17 cellular contexts compared by ENCODE assay signal in genomic region chr10:50286517-50286916, GRCh38.
DNase-seq lines count a peak whose midpoint lies in the region; ATAC-seq, FAIRE-seq and TF ChIP-seq lines count a peak whose summit lies in the region.
"Had no signal": no experiment of that assay in that cellular context is flagged by ENCODE, and none has a peak within 500 bp of the region (broad histone marks: within the 10 kb centered on the region; RNA-seq: fewer than 3 reads in every experiment).

No MANE protein-coding gene starts in this region.

- H3K4me3 ChIP-seq in AG04449 (ENCODE audit: low read depth, low read length), result no peak overlapping the region
- H3K4me3 ChIP-seq in astrocyte of the cerebellum (ENCODE audit: low read depth, low read length), result no peak overlapping the region
- H3K4me3 ChIP-seq: vagina had no signal

- in situ Hi-C loops in astrocyte of the cerebellum (cut with HindIII; ENCODE audit: low sequenced_read_pairs), result no loop called here

- CTCF ChIA-PET in AG04449 (lab: Yijun Ruan, JAX), result no interaction called here

- no peak for ATAC-seq in GM21737 (IDR thresholded peaks at IDR 0.05; ENCODE audit: unreplicated experiment)
- ATAC-seq: activated CD4-positive, alpha-beta T cell treated with anti-CD3 and anti-CD28 coated beads for 36 hours; esophagus mucosa had no signal

- POLR2A ChIA-PET in AG04449 (lab: Yijun Ruan, JAX), result no interaction called here

- DNase-seq in AG04449 (ENCODE audit: low read depth, low spot score) (peak; percentile 26), GM04503 (ENCODE audit: low read depth) (peak; percentile 86), astrocyte of the cerebellum (ENCODE audit: low read depth) (peak; percentile 45), iris pigment epithelial cell (ENCODE audit: low read depth) (peak; percentile 14), HTR-8/SVneo (ENCODE audit: insufficient read length, low spot score) (no peak), RKO (ENCODE audit: low spot score) (no peak), retina (no peak)
- DNase-seq: activated CD4-positive, alpha-beta T cell treated with anti-CD3 and anti-CD28 coated beads for 36 hours; activated T-cell treated with anti-CD3 and anti-CD28 coated beads, Interleukin-2, amount 50 U/mL, for 1 hour; AML-193; dermis blood vessel endothelial cell; DMS53; NCI-H187 treated with DMSO at 0.1 percent for 48 hours; NCI-H69 had no signal

- no peak for TF ChIP-seq CTCF in AG04449 (IDR thresholded peaks at IDR 0.05; ENCODE audit: insufficient read depth, low read length, missing control alignments)
- no peak for TF ChIP-seq CTCF in astrocyte of the cerebellum (IDR thresholded peaks at IDR 0.05; ENCODE audit: low read depth, low read length, missing control alignments)

- no peak for FAIRE-seq in HTR-8/SVneo (lab: Jason Lieb, UNC)

Comparison
In these comparisons a context has a peak if more than half of its experiments do, and no peak if none do; other contexts are left out.
1. DNase-seq: peak in AG04449 (single experiment), GM04503 (single experiment), astrocyte of the cerebellum (single experiment) and iris pigment epithelial cell (single experiment); none in HTR-8/SVneo (single experiment), RKO (single experiment) and retina (single experiment).